1 cellular context compared by ENCODE assay signal in the genomic region with DNA sequence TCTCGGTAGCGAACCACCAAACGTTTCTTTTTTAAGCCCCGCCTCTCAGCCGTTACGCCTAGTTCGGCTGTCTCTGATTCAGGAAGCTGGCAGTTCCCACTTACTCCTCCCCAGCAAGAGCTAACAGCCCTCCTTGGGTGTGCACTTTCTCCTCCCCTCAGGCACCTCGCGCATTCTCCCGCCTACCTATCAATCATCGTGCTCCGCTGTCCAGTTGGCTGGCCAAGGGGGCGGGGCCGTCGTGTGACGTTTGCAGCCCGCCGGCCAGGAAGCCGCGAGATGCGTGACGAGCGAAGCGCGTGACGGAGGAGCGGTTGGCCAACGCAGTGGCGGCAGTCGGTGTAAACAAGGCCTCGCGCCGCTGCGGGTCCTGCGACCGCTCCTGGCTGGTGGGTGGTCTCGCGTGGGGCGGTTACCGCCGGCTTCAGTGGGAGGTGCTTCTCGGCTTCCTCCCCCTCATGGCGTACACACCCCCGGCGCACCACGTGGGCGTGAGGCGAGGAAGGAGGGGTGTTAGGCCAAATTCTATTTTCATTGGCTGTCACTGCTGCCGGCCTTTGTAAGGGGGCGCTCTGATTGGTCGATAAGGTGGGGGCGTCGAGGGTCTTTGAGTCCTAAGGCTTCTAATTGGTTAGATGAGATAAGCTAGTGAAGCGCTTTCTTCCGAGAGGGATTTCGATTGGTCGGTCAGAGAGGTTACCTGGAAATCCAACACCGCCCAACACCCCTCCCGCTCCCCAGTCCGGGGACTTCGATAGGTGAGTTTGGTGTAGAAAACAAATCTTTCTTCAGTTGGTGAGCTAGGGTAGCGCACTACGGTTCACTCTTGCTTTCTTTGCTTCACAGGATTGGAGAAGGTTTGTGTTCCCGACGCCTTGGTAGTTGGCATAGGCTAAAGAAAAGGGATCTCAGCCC.
A peak's percentile ranks its signal among the peaks of the same experiment; 100 is the strongest.
TF ChIP-seq lines count a peak whose summit lies in the region.

DCAF11 (plus strand) TSS at position 242 of the 915 bp plus-strand sequence. CDS start 818 bp downstream, outside the sequence.
NRL (minus strand) TSS at position 414 of the 915 bp plus-strand sequence. CDS start 32,101 bp downstream, outside the sequence.

TF ChIP-seq in WTC11, 78 proteins besides CTCF, POLR2A, EP300 and RAD21 (continued from another document and continues in another):
- TF ChIP-seq AR (CRISPR knock-in tag; IDR thresholded peaks at IDR 0.05) (no peak), IRF2 (CRISPR knock-in tag; IDR thresholded peaks at IDR 0.05; ENCODE audit: borderline replicate concordance, low read depth) (no peak), ZNF121 (CRISPR knock-in tag; IDR thresholded peaks at IDR 0.05) (no peak), ZNF512 (CRISPR knock-in tag; IDR thresholded peaks at IDR 0.05; ENCODE audit: borderline replicate concordance) (no peak), ZNF671 (CRISPR knock-in tag; IDR thresholded peaks at IDR 0.05) (no peak), FOXK1 (CRISPR knock-in tag; IDR thresholded peaks at IDR 0.05) (peak; percentile 96), USF2 (CRISPR knock-in tag; IDR thresholded peaks at IDR 0.05) (peak; percentile 90), NFYB (CRISPR knock-in tag; conservative IDR thresholded peaks at IDR 0.05; ENCODE audit: low read depth) (peak; percentile 92), TEAD1 (CRISPR knock-in tag; IDR thresholded peaks at IDR 0.05) (peak; percentile 52; the same call in 1 of the 2 replicates), FOXJ3 (CRISPR knock-in tag; IDR thresholded peaks at IDR 0.05; ENCODE audit: borderline replicate concordance) (no peak), GRHL2 (CRISPR knock-in tag; IDR thresholded peaks at IDR 0.05; ENCODE audit: insufficient replicate concordance, severe bottlenecking) (no peak), OVOL2 (CRISPR knock-in tag; IDR thresholded peaks at IDR 0.05; ENCODE audit: borderline replicate concordance) (no peak), ZNF263 (CRISPR knock-in tag; IDR thresholded peaks at IDR 0.05; ENCODE audit: low read depth) (no peak), TP53 (CRISPR knock-in tag; IDR thresholded peaks at IDR 0.05) (no peak), ZNF219 (CRISPR knock-in tag; IDR thresholded peaks at IDR 0.05; ENCODE audit: borderline replicate concordance) (no peak), SOX15 (CRISPR knock-in tag; IDR thresholded peaks at IDR 0.05) (no peak), JUN (CRISPR knock-in tag; IDR thresholded peaks at IDR 0.05) (no peak), RORB (CRISPR knock-in tag; IDR thresholded peaks at IDR 0.05) (no peak), SP1 (CRISPR knock-in tag; conservative IDR thresholded peaks at IDR 0.05) (peak; percentile 91), RELA (CRISPR knock-in tag; IDR thresholded peaks at IDR 0.05; ENCODE audit: borderline replicate concordance) (no peak), CREM (CRISPR knock-in tag; IDR thresholded peaks at IDR 0.05) (no peak; the same call in 1 of the 2 replicates), ATF1 (CRISPR knock-in tag; IDR thresholded peaks at IDR 0.05) (no peak), NR1H2 (CRISPR knock-in tag; IDR thresholded peaks at IDR 0.05) (no peak), ZNF396 (CRISPR knock-in tag; IDR thresholded peaks at IDR 0.05; ENCODE audit: borderline replicate concordance) (no peak), ZNF416 (CRISPR knock-in tag; IDR thresholded peaks at IDR 0.05) (no peak), JAZF1 (CRISPR knock-in tag; IDR thresholded peaks at IDR 0.05) (no peak), NR2C2 (CRISPR knock-in tag; IDR thresholded peaks at IDR 0.05) (no peak), EMX1 (CRISPR knock-in tag; IDR thresholded peaks at IDR 0.05) (no peak), HMGA2 (CRISPR knock-in tag; IDR thresholded peaks at IDR 0.05) (no peak), ZBTB21 (CRISPR knock-in tag; IDR thresholded peaks at IDR 0.05; ENCODE audit: borderline replicate concordance) (peak; percentile 81; the same call in 1 of the 2 replicates), ZNF232 (CRISPR knock-in tag; IDR thresholded peaks at IDR 0.05) (peak; percentile 35; the same call in 1 of the 2 replicates), NFE2L1 (CRISPR knock-in tag; IDR thresholded peaks at IDR 0.05) (no peak)
- TF ChIP-seq, protein P1, sequence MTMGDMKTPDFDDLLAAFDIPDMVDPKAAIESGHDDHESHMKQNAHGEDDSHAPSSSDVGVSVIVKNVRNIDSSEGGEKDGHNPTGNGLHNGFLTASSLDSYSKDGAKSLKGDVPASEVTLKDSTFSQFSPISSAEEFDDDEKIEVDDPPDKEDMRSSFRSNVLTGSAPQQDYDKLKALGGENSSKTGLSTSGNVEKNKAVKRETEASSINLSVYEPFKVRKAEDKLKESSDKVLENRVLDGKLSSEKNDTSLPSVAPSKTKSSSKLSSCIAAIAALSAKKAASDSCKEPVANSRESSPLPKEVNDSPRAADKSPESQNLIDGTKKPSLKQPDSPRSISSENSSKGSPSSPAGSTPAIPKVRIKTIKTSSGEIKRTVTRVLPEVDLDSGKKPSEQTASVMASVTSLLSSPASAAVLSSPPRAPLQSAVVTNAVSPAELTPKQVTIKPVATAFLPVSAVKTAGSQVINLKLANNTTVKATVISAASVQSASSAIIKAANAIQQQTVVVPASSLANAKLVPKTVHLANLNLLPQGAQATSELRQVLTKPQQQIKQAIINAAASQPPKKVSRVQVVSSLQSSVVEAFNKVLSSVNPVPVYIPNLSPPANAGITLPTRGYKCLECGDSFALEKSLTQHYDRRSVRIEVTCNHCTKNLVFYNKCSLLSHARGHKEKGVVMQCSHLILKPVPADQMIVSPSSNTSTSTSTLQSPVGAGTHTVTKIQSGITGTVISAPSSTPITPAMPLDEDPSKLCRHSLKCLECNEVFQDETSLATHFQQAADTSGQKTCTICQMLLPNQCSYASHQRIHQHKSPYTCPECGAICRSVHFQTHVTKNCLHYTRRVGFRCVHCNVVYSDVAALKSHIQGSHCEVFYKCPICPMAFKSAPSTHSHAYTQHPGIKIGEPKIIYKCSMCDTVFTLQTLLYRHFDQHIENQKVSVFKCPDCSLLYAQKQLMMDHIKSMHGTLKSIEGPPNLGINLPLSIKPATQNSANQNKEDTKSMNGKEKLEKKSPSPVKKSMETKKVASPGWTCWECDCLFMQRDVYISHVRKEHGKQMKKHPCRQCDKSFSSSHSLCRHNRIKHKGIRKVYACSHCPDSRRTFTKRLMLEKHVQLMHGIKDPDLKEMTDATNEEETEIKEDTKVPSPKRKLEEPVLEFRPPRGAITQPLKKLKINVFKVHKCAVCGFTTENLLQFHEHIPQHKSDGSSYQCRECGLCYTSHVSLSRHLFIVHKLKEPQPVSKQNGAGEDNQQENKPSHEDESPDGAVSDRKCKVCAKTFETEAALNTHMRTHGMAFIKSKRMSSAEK (CRISPR knock-in tag; IDR thresholded peaks at IDR 0.05; ENCODE audit: borderline replicate concordance) = no peak
- TF ChIP-seq, protein P2, sequence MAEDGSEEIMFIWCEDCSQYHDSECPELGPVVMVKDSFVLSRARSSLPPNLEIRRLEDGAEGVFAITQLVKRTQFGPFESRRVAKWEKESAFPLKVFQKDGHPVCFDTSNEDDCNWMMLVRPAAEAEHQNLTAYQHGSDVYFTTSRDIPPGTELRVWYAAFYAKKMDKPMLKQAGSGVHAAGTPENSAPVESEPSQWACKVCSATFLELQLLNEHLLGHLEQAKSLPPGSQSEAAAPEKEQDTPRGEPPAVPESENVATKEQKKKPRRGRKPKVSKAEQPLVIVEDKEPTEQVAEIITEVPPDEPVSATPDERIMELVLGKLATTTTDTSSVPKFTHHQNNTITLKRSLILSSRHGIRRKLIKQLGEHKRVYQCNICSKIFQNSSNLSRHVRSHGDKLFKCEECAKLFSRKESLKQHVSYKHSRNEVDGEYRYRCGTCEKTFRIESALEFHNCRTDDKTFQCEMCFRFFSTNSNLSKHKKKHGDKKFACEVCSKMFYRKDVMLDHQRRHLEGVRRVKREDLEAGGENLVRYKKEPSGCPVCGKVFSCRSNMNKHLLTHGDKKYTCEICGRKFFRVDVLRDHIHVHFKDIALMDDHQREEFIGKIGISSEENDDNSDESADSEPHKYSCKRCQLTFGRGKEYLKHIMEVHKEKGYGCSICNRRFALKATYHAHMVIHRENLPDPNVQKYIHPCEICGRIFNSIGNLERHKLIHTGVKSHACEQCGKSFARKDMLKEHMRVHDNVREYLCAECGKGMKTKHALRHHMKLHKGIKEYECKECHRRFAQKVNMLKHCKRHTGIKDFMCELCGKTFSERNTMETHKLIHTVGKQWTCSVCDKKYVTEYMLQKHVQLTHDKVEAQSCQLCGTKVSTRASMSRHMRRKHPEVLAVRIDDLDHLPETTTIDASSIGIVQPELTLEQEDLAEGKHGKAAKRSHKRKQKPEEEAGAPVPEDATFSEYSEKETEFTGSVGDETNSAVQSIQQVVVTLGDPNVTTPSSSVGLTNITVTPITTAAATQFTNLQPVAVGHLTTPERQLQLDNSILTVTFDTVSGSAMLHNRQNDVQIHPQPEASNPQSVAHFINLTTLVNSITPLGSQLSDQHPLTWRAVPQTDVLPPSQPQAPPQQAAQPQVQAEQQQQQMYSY (CRISPR knock-in tag; IDR thresholded peaks at IDR 0.05) = no peak
- TF ChIP-seq, protein P3, sequence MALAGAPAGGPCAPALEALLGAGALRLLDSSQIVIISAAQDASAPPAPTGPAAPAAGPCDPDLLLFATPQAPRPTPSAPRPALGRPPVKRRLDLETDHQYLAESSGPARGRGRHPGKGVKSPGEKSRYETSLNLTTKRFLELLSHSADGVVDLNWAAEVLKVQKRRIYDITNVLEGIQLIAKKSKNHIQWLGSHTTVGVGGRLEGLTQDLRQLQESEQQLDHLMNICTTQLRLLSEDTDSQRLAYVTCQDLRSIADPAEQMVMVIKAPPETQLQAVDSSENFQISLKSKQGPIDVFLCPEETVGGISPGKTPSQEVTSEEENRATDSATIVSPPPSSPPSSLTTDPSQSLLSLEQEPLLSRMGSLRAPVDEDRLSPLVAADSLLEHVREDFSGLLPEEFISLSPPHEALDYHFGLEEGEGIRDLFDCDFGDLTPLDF (CRISPR knock-in tag; IDR thresholded peaks at IDR 0.05) = no peak
- TF ChIP-seq, protein P4, sequence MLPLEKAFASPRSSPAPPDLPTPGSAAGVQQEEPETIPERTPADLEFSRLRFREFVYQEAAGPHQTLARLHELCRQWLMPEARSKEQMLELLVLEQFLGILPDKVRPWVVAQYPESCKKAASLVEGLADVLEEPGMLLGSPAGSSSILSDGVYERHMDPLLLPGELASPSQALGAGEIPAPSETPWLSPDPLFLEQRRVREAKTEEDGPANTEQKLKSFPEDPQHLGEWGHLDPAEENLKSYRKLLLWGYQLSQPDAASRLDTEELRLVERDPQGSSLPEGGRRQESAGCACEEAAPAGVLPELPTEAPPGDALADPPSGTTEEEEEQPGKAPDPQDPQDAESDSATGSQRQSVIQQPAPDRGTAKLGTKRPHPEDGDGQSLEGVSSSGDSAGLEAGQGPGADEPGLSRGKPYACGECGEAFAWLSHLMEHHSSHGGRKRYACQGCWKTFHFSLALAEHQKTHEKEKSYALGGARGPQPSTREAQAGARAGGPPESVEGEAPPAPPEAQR (CRISPR knock-in tag; IDR thresholded peaks at IDR 0.05) = no peak
- TF ChIP-seq, protein P5, sequence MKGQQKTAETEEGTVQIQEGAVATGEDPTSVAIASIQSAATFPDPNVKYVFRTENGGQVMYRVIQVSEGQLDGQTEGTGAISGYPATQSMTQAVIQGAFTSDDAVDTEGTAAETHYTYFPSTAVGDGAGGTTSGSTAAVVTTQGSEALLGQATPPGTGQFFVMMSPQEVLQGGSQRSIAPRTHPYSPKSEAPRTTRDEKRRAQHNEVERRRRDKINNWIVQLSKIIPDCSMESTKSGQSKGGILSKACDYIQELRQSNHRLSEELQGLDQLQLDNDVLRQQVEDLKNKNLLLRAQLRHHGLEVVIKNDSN (CRISPR knock-in tag; IDR thresholded peaks at IDR 0.05) = peak; percentile 93
- TF ChIP-seq, protein P6, sequence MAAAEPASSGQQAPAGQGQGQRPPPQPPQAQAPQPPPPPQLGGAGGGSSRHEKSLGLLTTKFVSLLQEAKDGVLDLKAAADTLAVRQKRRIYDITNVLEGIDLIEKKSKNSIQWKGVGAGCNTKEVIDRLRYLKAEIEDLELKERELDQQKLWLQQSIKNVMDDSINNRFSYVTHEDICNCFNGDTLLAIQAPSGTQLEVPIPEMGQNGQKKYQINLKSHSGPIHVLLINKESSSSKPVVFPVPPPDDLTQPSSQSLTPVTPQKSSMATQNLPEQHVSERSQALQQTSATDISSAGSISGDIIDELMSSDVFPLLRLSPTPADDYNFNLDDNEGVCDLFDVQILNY (CRISPR knock-in tag; IDR thresholded peaks at IDR 0.05) = no peak
